ENCODE assay signal across 19 cellular contexts in the genomic region with DNA sequence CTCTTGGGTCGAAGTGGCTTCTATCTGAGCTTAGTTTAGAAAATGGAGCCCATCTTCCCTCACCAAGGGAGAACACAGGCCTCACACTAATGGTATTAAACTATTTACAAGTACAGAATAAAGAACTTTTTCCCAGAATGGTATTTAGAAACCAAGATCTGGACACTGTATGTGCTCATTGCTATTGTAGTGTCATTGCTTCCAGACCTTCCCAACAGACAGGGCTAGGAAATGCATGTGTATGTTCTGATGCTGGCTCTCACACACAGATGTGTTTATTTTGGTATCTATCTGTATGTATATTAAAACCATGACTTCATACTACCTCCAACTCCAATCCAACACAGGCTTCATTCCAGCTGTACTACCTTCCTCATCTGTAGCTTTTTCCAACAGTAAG. TPM values are rescaled to one million over a fixed set of nuclear protein-coding genes. Genes with fewer than 3 reads are reported as not detected.
"Had no signal": no experiment of that assay in that cellular context is flagged by ENCODE, and none has a peak within 500 bp of the region (broad histone marks: within the 10 kb centered on the region; RNA-seq: fewer than 3 reads in every experiment).

No MANE protein-coding gene starts in this region.

- H3K9me3 Mint-ChIP-seq: activated T-cell treated with anti-CD3 and anti-CD28 coated beads, Interleukin-2, amount 50 U/mL, for 4 hours; naive B cell had no signal

- ATAC-seq: foreskin keratinocyte, left cardiac atrium, lower lobe of right lung, right cardiac atrium had no signal

- H3K4me1 ChIP-seq: foreskin keratinocyte, lower lobe of right lung had no signal

- H3K9me3 ChIP-seq: lower lobe of right lung, transverse colon had no signal

- DNase-seq: activated CD4-positive, alpha-beta T cell treated with anti-CD3 and anti-CD28 coated beads, Interleukin-2, amount 50 U/mL, for 1 hour; activated CD4-positive, CD25-positive, alpha-beta regulatory T cell; activated T-cell treated with anti-CD3 and anti-CD28 coated beads, Interleukin-2, amount 50 U/mL, for 4 hours; effector CD4-positive, alpha-beta T cell; foreskin keratinocyte; head of caudate nucleus; left cardiac atrium; lower lobe of right lung; naive B cell; posterior cingulate gyrus; right cardiac atrium; substantia nigra; T-helper 2 cell; transverse colon had no signal

- H3K27ac ChIP-seq: cardiac muscle cell, foreskin keratinocyte, lower lobe of right lung, transverse colon had no signal

- H3K4me3 ChIP-seq: cardiac muscle cell, lower lobe of right lung, smooth muscle cell, transverse colon had no signal

- FAIRE-seq: colon, endothelial cell of umbilical vein, TTC549 had no signal

- H3K4me3 Mint-ChIP-seq: activated T-cell treated with anti-CD3 and anti-CD28 coated beads, Interleukin-2, amount 50 U/mL, for 4 hours had no signal

- H3K27me3 Mint-ChIP-seq: naive B cell had no signal

RNA-seq across cellular contexts. Expression of a gene that starts 59.5 kb away (rescaled TPM):
- total RNA-seq: endothelial cell of umbilical vein, foreskin keratinocyte had no signal
